Comparison of ENCODE assay signal across 8 cellular contexts in the genomic region with DNA sequence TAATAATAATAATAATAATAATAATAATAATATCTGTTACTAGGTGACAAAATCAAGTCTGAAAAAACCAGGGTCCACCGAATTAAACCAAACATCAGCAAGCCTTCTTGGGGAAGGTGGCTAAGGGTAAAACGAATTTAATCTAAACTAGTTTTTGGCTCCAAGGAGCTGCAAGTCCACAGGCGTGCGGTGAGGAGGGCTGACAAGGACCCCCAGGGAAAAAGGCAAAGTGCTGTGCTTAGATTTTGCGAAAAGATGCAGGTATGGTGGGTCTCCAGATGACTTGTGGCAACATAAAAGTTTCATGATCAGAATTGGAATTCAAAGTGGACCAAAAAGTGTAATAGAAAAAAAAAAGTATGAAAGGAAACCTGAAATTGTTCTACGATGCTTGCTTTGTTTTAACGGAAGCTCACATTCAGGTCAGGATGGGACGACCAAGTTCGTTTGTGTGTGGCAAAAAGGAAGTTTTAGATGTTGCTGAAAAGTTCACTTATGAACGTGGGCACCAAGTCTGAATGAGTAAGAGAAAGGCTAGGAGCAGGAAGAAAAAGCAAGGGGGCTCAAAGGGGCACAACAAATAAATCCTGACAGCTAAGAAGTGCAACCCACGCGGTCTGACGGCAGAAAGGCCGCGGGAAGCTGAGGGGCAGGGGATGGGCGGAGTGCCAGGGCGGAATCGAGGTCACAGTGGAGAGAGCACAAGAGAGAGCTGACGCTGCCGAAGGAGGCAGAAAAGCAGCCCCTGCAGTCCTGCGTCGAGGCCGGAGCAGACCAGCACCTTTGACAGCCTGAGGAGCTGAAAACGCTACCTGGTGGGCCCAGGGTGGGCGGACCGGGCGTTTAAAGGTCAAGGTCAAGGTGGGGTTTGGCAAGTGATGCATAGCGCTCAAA. TPM values are rescaled to one million over a fixed set of nuclear protein-coding genes. Genes with fewer than 3 reads are reported as not detected.
DNase-seq lines count a peak whose midpoint lies in the region; ATAC-seq and TF ChIP-seq lines count a peak whose summit lies in the region.

No MANE protein-coding gene starts in this region.

- RAD21 ChIA-PET in HCT116 (lab: Charles Lee; ENCODE audit: low non-redundant PET in 1 of 2, low total read pairs in 2 of 2, uncharacterized antibody in 2 of 2, unreplicated experiment in 2 of 2): interaction anchor here in 1 of 2 experiments (0.6 to 0.7 kb wide), 2 partner anchors 14 to 281 kb away, joined by 3 read pairs; no protein-coding TSS in a partner anchor

- CTCF ChIA-PET in HCT116 (lab: Charles Lee): interaction anchor here (1.0 to 1.6 kb wide), 3 partner anchors 12 to 135 kb away, joined by 3 to 4 read pairs (median 4); no protein-coding TSS in a partner anchor

- TF ChIP-seq CTCF in HCT116 (IDR thresholded peaks at IDR 0.05 in 2 of 3, conservative IDR thresholded peaks at IDR 0.05 in 1 of 3; ENCODE audit: borderline replicate concordance in 1 of 3, insufficient read depth in 1 of 3, low read depth in 2 of 3, low read length in 2 of 3): no peak
- no peak for TF ChIP-seq CTCF in fibroblast of the aortic adventitia (IDR thresholded peaks at IDR 0.05; ENCODE audit: insufficient read depth, low read length)
- TF ChIP-seq CTCF in neural progenitor cell (IDR thresholded peaks at IDR 0.05): no peak

- H2AFZ ChIP-seq in HCT116 (ENCODE audit: low read depth, low read length, poor library complexity, severe bottlenecking): no peak overlapping the region
- H2AFZ ChIP-seq in neural progenitor cell (replicated peaks): no peak overlapping the region

- TF ChIP-seq RAD21 in HCT116 (IDR thresholded peaks at IDR 0.05; ENCODE audit: low read depth): no peak

- BruUV-seq in HCT116 (replicated peaks; lab: Mats Ljungman, UMichigan): TSS peak; percentile 42

- intact Hi-C loops in HCT116 (cut with micrococcal nuclease): loop anchor here (2.0 kb wide), 1 partner anchor 39 kb away; a partner anchor contains a TSS
- intact Hi-C loops in activated T-helper 2 cell treated with anti-CD3 and anti-CD28 coated beads, Interferon-gamma antibody, Interleukin-2, Interleukin-4, amounts not matched to agents 10 μg/mL and 5 μg/mL and 100 μg/mL, durations not matched to agents 14 hours and 24 hours and 36 hours (cut with micrococcal nuclease): loop anchor here (1.0 to 10.0 kb wide), 4 partner anchors 24 to 407 kb away; a partner anchor contains a TSS

- peak overlapping the region; percentile 94 to 99 for H3K4me3 ChIP-seq in HCT116 (replicated peaks in 1 of 2; ENCODE audit: low read depth in 1 of 2, low read length in 2 of 2)
- peak overlapping the region; percentile 99 for H3K4me3 ChIP-seq in fibroblast of the aortic adventitia (ENCODE audit: low read depth, low read length)
- peak overlapping the region; percentile 89 for H3K4me3 ChIP-seq in neural progenitor cell
- H3K4me3 ChIP-seq in stomach smooth muscle (ENCODE audit: low read length in 2 of 2): peak overlapping the region; percentile 91 to 92

- H3K27ac Mint-ChIP-seq in activated T-helper 2 cell treated with anti-CD3 and anti-CD28 coated beads, Interferon-gamma antibody, Interleukin-2, Interleukin-4, amounts not matched to agents 10 μg/mL and 5 μg/mL and 100 μg/mL, durations not matched to agents 14 hours and 24 hours and 36 hours: peak overlapping the region; percentile 97
- peak overlapping the region; percentile 87 for H3K27ac Mint-ChIP-seq in neural progenitor cell

- peaks cover 22% of the 10 kb centered on the region for H3F3A ChIP-seq in neural progenitor cell (ENCODE audit: low read depth)

- peak overlapping the region; percentile 98 for H3K9ac ChIP-seq in HCT116 (ENCODE audit: low read length)
- peak overlapping the region; percentile 93 for H3K9ac ChIP-seq in neural progenitor cell
- H3K9ac ChIP-seq in stomach smooth muscle (ENCODE audit: low read length in 2 of 2): peak overlapping the region; percentile 92 to 96

- no peak for ATAC-seq in HCT116
- ATAC-seq in HG02759 (IDR thresholded peaks at IDR 0.05; ENCODE audit: unreplicated experiment): no peak

- no peaks in the 10 kb centered on the region for H3K9me3 ChIP-seq in HCT116 (ENCODE audit: control insufficient read depth in 1 of 2, insufficient read depth in 1 of 2, low read depth in 1 of 2, low read length in 2 of 2)
- no peaks in the 10 kb centered on the region for H3K9me3 ChIP-seq in neural progenitor cell (ENCODE audit: low read depth)
- H3K9me3 ChIP-seq in stomach smooth muscle (ENCODE audit: control insufficient read depth in 2 of 2, low read length in 2 of 2): no peaks in the 10 kb centered on the region

- peak overlapping the region; percentile 93 for H3K27ac ChIP-seq in HCT116 (ENCODE audit: low read depth, low read length)
- peak overlapping the region; percentile 91 for H3K27ac ChIP-seq in neural progenitor cell
- peak overlapping the region; percentile 88 for H3K27ac ChIP-seq in stomach smooth muscle (ENCODE audit: low read length)

- no peaks in the 10 kb centered on the region for H3K27me3 ChIP-seq in HCT116 (ENCODE audit: insufficient read depth, low read length)
- H3K27me3 ChIP-seq in neural progenitor cell: no peaks in the 10 kb centered on the region
- no peaks in the 10 kb centered on the region for H3K27me3 ChIP-seq in stomach smooth muscle (ENCODE audit: control insufficient read depth in 1 of 2, insufficient read depth in 2 of 2, low read length in 2 of 2)

- H3K27me3 Mint-ChIP-seq in activated T-helper 2 cell treated with anti-CD3 and anti-CD28 coated beads, Interferon-gamma antibody, Interleukin-2, Interleukin-4, amounts not matched to agents 10 μg/mL and 5 μg/mL and 100 μg/mL, durations not matched to agents 14 hours and 24 hours and 36 hours (ENCODE audit: low read depth): no peaks in the 10 kb centered on the region
- H3K27me3 Mint-ChIP-seq in neural progenitor cell (ENCODE audit: insufficient read depth, low read depth): peaks cover 10% of the 10 kb centered on the region

- TF ChIP-seq POLR2A in HCT116 (IDR thresholded peaks at IDR 0.05; ENCODE audit: borderline replicate concordance, extremely low read depth, insufficient read depth, insufficient read length): peak; percentile 5

- H3K36me3 ChIP-seq in HCT116 (ENCODE audit: control insufficient read depth in 1 of 2, insufficient read depth in 2 of 2, low read length in 2 of 2): peaks cover 2 to 18% of the 10 kb centered on the region in 2 experiments; a peak in 2 of 4 replicates
- H3K36me3 ChIP-seq in neural progenitor cell: no peaks in the 10 kb centered on the region
- peaks cover 0 to 5% of the 10 kb centered on the region in 2 donors for H3K36me3 ChIP-seq in stomach smooth muscle (ENCODE audit: control insufficient read depth in 2 of 2, insufficient read depth in 2 of 2, low read length in 2 of 2)

- no peaks in the 10 kb centered on the region for H3K9me2 ChIP-seq in HCT116 (ENCODE audit: insufficient read depth)

- peaks cover 15 to 40% of the 10 kb centered on the region in 2 experiments; a peak in 3 of 4 replicates for H3K4me1 ChIP-seq in HCT116 (ENCODE audit: control insufficient read depth in 1 of 2, insufficient read depth in 2 of 2, low read length in 2 of 2)
- H3K4me1 ChIP-seq in neural progenitor cell: peaks cover 32% of the 10 kb centered on the region
- peaks cover 34% of the 10 kb centered on the region for H3K4me1 ChIP-seq in stomach smooth muscle (ENCODE audit: control insufficient read depth, insufficient read depth, low read length)

- H3K4me1 Mint-ChIP-seq in activated T-helper 2 cell treated with anti-CD3 and anti-CD28 coated beads, Interferon-gamma antibody, Interleukin-2, Interleukin-4, amounts not matched to agents 10 μg/mL and 5 μg/mL and 100 μg/mL, durations not matched to agents 14 hours and 24 hours and 36 hours (ENCODE audit: low read depth): peaks cover 62% of the 10 kb centered on the region
- H3K4me1 Mint-ChIP-seq in neural progenitor cell: peaks cover 38% of the 10 kb centered on the region

- POLR2A ChIA-PET in HCT116 (lab: Charles Lee): interaction anchor here (0.5 to 3.0 kb wide), 5 partner anchors 10 to 82 kb away, joined by 3 to 18 read pairs (median 3); a partner anchor contains a TSS

- peak overlapping the region; percentile 80 for H3K4me2 ChIP-seq in HCT116 (ENCODE audit: low read length)
- H3K4me2 ChIP-seq in neural progenitor cell: peak overlapping the region; percentile 99

- H3K9me3 Mint-ChIP-seq in activated T-helper 2 cell treated with anti-CD3 and anti-CD28 coated beads, Interferon-gamma antibody, Interleukin-2, Interleukin-4, amounts not matched to agents 10 μg/mL and 5 μg/mL and 100 μg/mL, durations not matched to agents 14 hours and 24 hours and 36 hours: no peaks in the 10 kb centered on the region
- H3K9me3 Mint-ChIP-seq in neural progenitor cell: no peaks in the 10 kb centered on the region

- H3K79me2 ChIP-seq in HCT116 (ENCODE audit: insufficient read depth, low read length): peaks cover 59% of the 10 kb centered on the region
- peaks cover 58% of the 10 kb centered on the region for H3K79me2 ChIP-seq in neural progenitor cell (ENCODE audit: low read depth)

- H4K20me1 ChIP-seq in HCT116 (ENCODE audit: insufficient read depth) (peaks cover 17% of the 10 kb centered on the region; the same call in 1 of the 2 replicates), neural progenitor cell (ENCODE audit: low read depth) (peaks cover 55% of the 10 kb centered on the region)

- DNase-seq in COLO668 (lab: John Stamatoyannopoulos, UW; ENCODE audit: unreplicated experiment): peak; percentile 58
- DNase-seq in HCT116 (ENCODE audit: low read depth, low spot score): no peak
- peak; percentile 83 for DNase-seq in RKO (ENCODE audit: low spot score)
- peak; percentile 68 for DNase-seq in activated T-helper 2 cell treated with anti-CD3 and anti-CD28 coated beads, Interferon-gamma antibody, Interleukin-2, Interleukin-4, amounts not matched to agents 10 μg/mL and 5 μg/mL and 100 μg/mL, durations not matched to agents 14 hours and 24 hours and 36 hours (ENCODE audit: low spot score)
- DNase-seq in fibroblast of the aortic adventitia (ENCODE audit: low read depth): peak; percentile 60
- peak; percentile 58 for DNase-seq in neural progenitor cell (ENCODE audit: low spot score)

- H3K4me3 Mint-ChIP-seq in activated T-helper 2 cell treated with anti-CD3 and anti-CD28 coated beads, Interferon-gamma antibody, Interleukin-2, Interleukin-4, amounts not matched to agents 10 μg/mL and 5 μg/mL and 100 μg/mL, durations not matched to agents 14 hours and 24 hours and 36 hours (ENCODE audit: low read depth): peak overlapping the region; percentile 98
- H3K4me3 Mint-ChIP-seq in neural progenitor cell: peak overlapping the region; percentile 96

- peaks cover 60% of the 10 kb centered on the region for H3K36me3 Mint-ChIP-seq in activated T-helper 2 cell treated with anti-CD3 and anti-CD28 coated beads, Interferon-gamma antibody, Interleukin-2, Interleukin-4, amounts not matched to agents 10 μg/mL and 5 μg/mL and 100 μg/mL, durations not matched to agents 14 hours and 24 hours and 36 hours (ENCODE audit: low read depth)
- peaks cover 13% of the 10 kb centered on the region for H3K36me3 Mint-ChIP-seq in neural progenitor cell

RNA-seq across cellular contexts. Expression of a gene that starts 1.1 kb away (rescaled TPM):
- 89.7 TPM for total RNA-seq in HCT116 (2021; ENCODE audit: unreplicated experiment)
- 50.1 and 56.1 TPM in 2 replicates for polyA plus RNA-seq in HCT116 (2012)
- total RNA-seq in activated T-helper 2 cell treated with anti-CD3 and anti-CD28 coated beads, Interferon-gamma antibody, Interleukin-2, Interleukin-4, amounts not matched to agents 10 μg/mL and 5 μg/mL and 100 μg/mL, durations not matched to agents 14 hours and 24 hours and 36 hours: 101 and 103 TPM in 2 replicates
- 39.6 and 61.5 TPM in 2 replicates for total RNA-seq in fibroblast of the aortic adventitia (ENCODE audit: low replicate concordance)
- 45.4 and 49.2 TPM in 2 replicates for total RNA-seq in neural progenitor cell (ENCODE audit: low replicate concordance)

RNA-seq across cellular contexts. Expression of a gene that starts 10.3 kb away (rescaled TPM):
- total RNA-seq in HCT116 (2021; ENCODE audit: unreplicated experiment) (9.1 TPM), fibroblast of the aortic adventitia (ENCODE audit: low replicate concordance) (6.1 and 10.4 TPM in 2 replicates), neural progenitor cell (ENCODE audit: low replicate concordance) (4.2 and 10.1 TPM in 2 replicates)
- polyA plus RNA-seq in HCT116 (2012): 6.4 and 8.3 TPM in 2 replicates
- total RNA-seq in activated T-helper 2 cell treated with anti-CD3 and anti-CD28 coated beads, Interferon-gamma antibody, Interleukin-2, Interleukin-4, amounts not matched to agents 10 μg/mL and 5 μg/mL and 100 μg/mL, durations not matched to agents 14 hours and 24 hours and 36 hours: 16.6 and 16.8 TPM in 2 replicates

RNA-seq across cellular contexts. Expression of a gene that starts 31.8 kb away (rescaled TPM):
- total RNA-seq in HCT116 (2021; ENCODE audit: unreplicated experiment) (16.6 TPM), fibroblast of the aortic adventitia (ENCODE audit: low replicate concordance) (27.4 and 42.4 TPM in 2 replicates), neural progenitor cell (ENCODE audit: low replicate concordance) (1.1 and 3.1 TPM in 2 replicates)
- polyA plus RNA-seq in HCT116 (2012): 18.3 and 18.8 TPM in 2 replicates
- total RNA-seq in activated T-helper 2 cell treated with anti-CD3 and anti-CD28 coated beads, Interferon-gamma antibody, Interleukin-2, Interleukin-4, amounts not matched to agents 10 μg/mL and 5 μg/mL and 100 μg/mL, durations not matched to agents 14 hours and 24 hours and 36 hours: 44.7 and 46.4 TPM in 2 replicates

RNA-seq across cellular contexts. Expression of a gene that starts 38.4 kb away (rescaled TPM):
- total RNA-seq in HCT116 (2021; ENCODE audit: unreplicated experiment) (100 TPM), fibroblast of the aortic adventitia (ENCODE audit: low replicate concordance) (97.5 and 109 TPM in 2 replicates), neural progenitor cell (ENCODE audit: low replicate concordance) (21.9 and 44.9 TPM in 2 replicates)
- 139 and 142 TPM in 2 replicates for polyA plus RNA-seq in HCT116 (2012)
- total RNA-seq in activated T-helper 2 cell treated with anti-CD3 and anti-CD28 coated beads, Interferon-gamma antibody, Interleukin-2, Interleukin-4, amounts not matched to agents 10 μg/mL and 5 μg/mL and 100 μg/mL, durations not matched to agents 14 hours and 24 hours and 36 hours: 89.7 and 91.1 TPM in 2 replicates

RNA-seq across cellular contexts. Expression of a gene that starts 38.8 kb away (rescaled TPM):
- total RNA-seq in HCT116 (2021; ENCODE audit: unreplicated experiment): 5.5 TPM
- 6.1 and 7.7 TPM in 2 replicates for polyA plus RNA-seq in HCT116 (2012)
- 9.8 and 11.1 TPM in 2 replicates for total RNA-seq in activated T-helper 2 cell treated with anti-CD3 and anti-CD28 coated beads, Interferon-gamma antibody, Interleukin-2, Interleukin-4, amounts not matched to agents 10 μg/mL and 5 μg/mL and 100 μg/mL, durations not matched to agents 14 hours and 24 hours and 36 hours
- total RNA-seq in fibroblast of the aortic adventitia (ENCODE audit: low replicate concordance): 3.4 and 6.0 TPM in 2 replicates
- total RNA-seq in neural progenitor cell (ENCODE audit: low replicate concordance): 0.80 and 2.1 TPM in 2 replicates
